ENCODE assay signal across 9 cellular contexts in genomic region chr10:74400186-74400585, GRCh38.
"Had no signal": no experiment of that assay in that cellular context is flagged by ENCODE, and none has a peak within 500 bp of the region (broad histone marks: within the 10 kb centered on the region; RNA-seq: fewer than 3 reads in every experiment).

No MANE protein-coding gene starts in this region.

- H3K9ac ChIP-seq: KMS-11 had no signal

- H3K4me3 Mint-ChIP-seq: IgD-negative memory B cell had no signal

- H3K27ac ChIP-seq: HL-60, KMS-11 had no signal

- H3K27me3 Mint-ChIP-seq: IgD-negative memory B cell had no signal

- DNase-seq: IMR-90, KBM-7, KG1 had no signal

- H3K27ac Mint-ChIP-seq: IgD-negative memory B cell had no signal

- H3K9me3 Mint-ChIP-seq: IgD-negative memory B cell had no signal

- FAIRE-seq: HepG2, HTR-8/SVneo, K562 had no signal

- ATAC-seq: HepG2, K562 had no signal

- H3K4me2 ChIP-seq: KMS-11 had no signal

- H3K4me3 ChIP-seq: K562 had no signal
